ENCODE assay signal across 21 cellular contexts in genomic region chr21:44498965-44499560, GRCh38. TPM values are rescaled to one million over a fixed set of nuclear protein-coding genes. Genes with fewer than 3 reads are reported as not detected.
"Had no signal": no experiment of that assay in that cellular context is flagged by ENCODE, and none has a peak within 500 bp of the region (broad histone marks: within the 10 kb centered on the region; RNA-seq: fewer than 3 reads in every experiment).

No MANE protein-coding gene starts in this region.

- H3K4me1 ChIP-seq: gastrocnemius medialis had no signal

- DNase-seq: activated CD4-positive, alpha-beta T cell treated with anti-CD3 and anti-CD28 coated beads, Interleukin-2, amount 50 U/mL, for 4 hours; activated gamma-delta T cell; effector CD4-positive, alpha-beta T cell; gastrocnemius medialis; head of caudate nucleus; left ventricle myocardium inferior; mammary epithelial cell; midbrain; retina; stimulated activated naive B cell treated with anti-CD40 and anti-IgM and Interleukin-4, amounts not matched to agents 10 μg/mL and 1 μg/mL and 100 μg/mL, for 72 hours had no signal

- H3K27ac ChIP-seq: left ventricle myocardium inferior had no signal

- FAIRE-seq: bronchial epithelial cell, urothelium cell line had no signal

- H3K36me3 ChIP-seq: gastrocnemius medialis, left ventricle myocardium inferior had no signal

- H3K9me3 ChIP-seq: gastrocnemius medialis, left ventricle myocardium inferior had no signal

- H3K4me3 ChIP-seq: gastrocnemius medialis, left ventricle myocardium inferior had no signal

RNA-seq across cellular contexts. Expression of gene KRTAP10-1, which starts 40.9 kb away (rescaled TPM):
- total RNA-seq: bronchial epithelial cell, cerebellum, esophagus mucosa, gastrocnemius medialis, kidney epithelial cell, left ventricle myocardium inferior, mammary epithelial cell, myocyte, omental fat pad, posterior vena cava had no signal
- polyA plus RNA-seq: adipose tissue, mammary epithelial cell, neural cell, thymus had no signal

RNA-seq across cellular contexts. Expression of gene LRRC3, which starts 43.8 kb away (rescaled TPM):
- total RNA-seq: myocyte had no signal

RNA-seq across cellular contexts. Expression of gene KRTAP10-2, which starts 52.2 kb away (rescaled TPM):
- total RNA-seq: bronchial epithelial cell, cerebellum, esophagus mucosa, gastrocnemius medialis, kidney epithelial cell, left ventricle myocardium inferior, mammary epithelial cell, myocyte, omental fat pad, posterior vena cava had no signal
- polyA plus RNA-seq: mammary epithelial cell, neural cell, thymus had no signal

RNA-seq across cellular contexts. Expression of gene KRTAP10-3, which starts 59.5 kb away (rescaled TPM):
- total RNA-seq: bronchial epithelial cell, cerebellum, esophagus mucosa, gastrocnemius medialis, kidney epithelial cell, left ventricle myocardium inferior, mammary epithelial cell, myocyte, omental fat pad, posterior vena cava had no signal
- polyA plus RNA-seq: adipose tissue, mammary epithelial cell, neural cell, thymus had no signal
